In genomic region chr10:52390388-52390787, GRCh38 we compare ENCODE assay signal across 24 cellular contexts.
DNase-seq lines count a peak whose midpoint lies in the region; ATAC-seq, FAIRE-seq and TF ChIP-seq lines count a peak whose summit lies in the region.
"Had no signal": no experiment of that assay in that cellular context is flagged by ENCODE, and none has a peak within 500 bp of the region (broad histone marks: within the 10 kb centered on the region; RNA-seq: fewer than 3 reads in every experiment).

No MANE protein-coding gene starts in this region.

- intact Hi-C loops in tibial artery (cut with DNase I; ENCODE audit: low total_unique reads): no loop called here

- H2AFZ ChIP-seq in mesenchymal stem cell (ENCODE audit: low read depth, low read length): no peak overlapping the region

- H3K4me3 ChIP-seq in adipocyte (ENCODE audit: low read length) (no peak overlapping the region), mesenchymal stem cell (ENCODE audit: insufficient read depth in 1 of 2, low read depth in 1 of 2, low read length in 2 of 2) (no peak overlapping the region), tibial artery (no peak overlapping the region)
- H3K4me3 ChIP-seq: A549 had no signal

- DNase-seq in H54 (ENCODE audit: insufficient read length, low spot score) (no peak), adipocyte (ENCODE audit: low read depth) (peak; percentile 10), fibroblast of gingiva (ENCODE audit: low read depth) (peak; percentile 16), mesenchymal stem cell (no peak), kidney glomerular epithelial cell (lab: John Stamatoyannopoulos, UW) (no peak), tibial artery (no peak)
- DNase-seq: CD4-positive, CD25-positive, alpha-beta regulatory T cell; COR-L47; DMS79 treated with DMSO at 0.1 percent for 48 hours; H9; HFFc6; MV-4-11; NCI-H1105 treated with DMSO at 0.1 percent for 48 hours; NCI-H1694; NCI-H2081; NCI-H2171; NCI-H446; NCI-H526; OCI-M1; RPMI8226; SHP77 treated with DMSO at 0.1 percent for 48 hours had no signal

- no peak overlapping the region for H3K4ac ChIP-seq in mesenchymal stem cell (ENCODE audit: low read depth in 1 of 2, low read length in 2 of 2)

- H3K36me3 ChIP-seq in adipocyte (ENCODE audit: control insufficient read depth, insufficient read depth, low read length, severe bottlenecking) (no peaks in the 10 kb centered on the region), mesenchymal stem cell (ENCODE audit: control insufficient read depth in 1 of 2, insufficient read depth in 2 of 2, low read depth in 1 of 2, low read length in 2 of 2) (no peaks in the 10 kb centered on the region), tibial artery (no peaks in the 10 kb centered on the region)

- H2BK12ac ChIP-seq in mesenchymal stem cell (ENCODE audit: low read length in 2 of 2): no peak overlapping the region

- H3K27ac ChIP-seq in mesenchymal stem cell (ENCODE audit: low read length, poor library complexity, severe bottlenecking) (peak overlapping the region; percentile 35), tibial artery (no peak overlapping the region)
- H3K27ac ChIP-seq: A549 had no signal

- ATAC-seq in GM18505 (IDR thresholded peaks at IDR 0.05; ENCODE audit: unreplicated experiment): no peak
- no peak for ATAC-seq in GM21786 (IDR thresholded peaks at IDR 0.05; ENCODE audit: unreplicated experiment)
- ATAC-seq: A549 had no signal

- H3K4me1 ChIP-seq in adipocyte (ENCODE audit: control insufficient read depth, insufficient read depth, low read length) (peaks cover 12% of the 10 kb centered on the region), mesenchymal stem cell (ENCODE audit: control insufficient read depth, insufficient read depth, low read depth, low read length) (no peaks in the 10 kb centered on the region), tibial artery (no peaks in the 10 kb centered on the region)
- H3K4me1 ChIP-seq: A549 had no signal

- no peak overlapping the region for H2AK5ac ChIP-seq in mesenchymal stem cell (ENCODE audit: low read length, severe bottlenecking)

- H3K14ac ChIP-seq in mesenchymal stem cell (ENCODE audit: low read length in 2 of 2): no peak overlapping the region

- no peak overlapping the region for H2BK15ac ChIP-seq in mesenchymal stem cell (ENCODE audit: low read depth, poor library complexity, severe bottlenecking)

- no peak overlapping the region for H3K18ac ChIP-seq in mesenchymal stem cell (ENCODE audit: low read depth in 1 of 2, low read length in 2 of 2)

- H4K91ac ChIP-seq in mesenchymal stem cell (ENCODE audit: low read length): no peak overlapping the region

- no peaks in the 10 kb centered on the region for H3K79me1 ChIP-seq in mesenchymal stem cell (replicated peaks; ENCODE audit: low read length, poor library complexity, severe bottlenecking)

- TF ChIP-seq POLR2A in H54 (IDR thresholded peaks at IDR 0.05; ENCODE audit: low read depth, low read length) (no peak), GM18505 (IDR thresholded peaks at IDR 0.05; ENCODE audit: borderline replicate concordance, extremely low read depth, insufficient read depth, insufficient read length) (no peak)

- no peaks in the 10 kb centered on the region for H3K9me3 ChIP-seq in adipocyte (ENCODE audit: control insufficient read depth, low read length)
- H3K9me3 ChIP-seq in mesenchymal stem cell (ENCODE audit: control insufficient read depth, low read length): no peaks in the 10 kb centered on the region
- H3K9me3 ChIP-seq in tibial artery: no peaks in the 10 kb centered on the region
- H3K9me3 ChIP-seq: A549 had no signal

- no peak overlapping the region for H2BK120ac ChIP-seq in mesenchymal stem cell (ENCODE audit: low read depth, low read length)

- H3K4me2 ChIP-seq in mesenchymal stem cell (ENCODE audit: low read length, poor library complexity, severe bottlenecking): no peak overlapping the region
- H3K4me2 ChIP-seq: A549 had no signal

- H3K27me3 ChIP-seq in adipocyte (replicated peaks; ENCODE audit: control insufficient read depth, insufficient read depth, low read length) (no peaks in the 10 kb centered on the region), mesenchymal stem cell (ENCODE audit: control insufficient read depth in 1 of 2, insufficient read depth in 1 of 2, low read length in 2 of 2) (no peaks in the 10 kb centered on the region), tibial artery (no peaks in the 10 kb centered on the region)

- H3K9ac ChIP-seq in adipocyte (ENCODE audit: low read length) (no peak overlapping the region), mesenchymal stem cell (ENCODE audit: low read length) (no peak overlapping the region)

- no peak overlapping the region for H4K8ac ChIP-seq in mesenchymal stem cell (ENCODE audit: low read length)

- 76% methylated on average over 1 of the region's 2 CpGs for WGBS in mesenchymal stem cell

- TF ChIP-seq CTCF in tibial artery (IDR thresholded peaks at IDR 0.05): no peak

- peak; percentile 11 for FAIRE-seq in H54 (lab: Jason Lieb, UNC)
- FAIRE-seq: A549 had no signal

- no peak overlapping the region for H2BK5ac ChIP-seq in mesenchymal stem cell (ENCODE audit: low read depth, low read length, poor library complexity, severe bottlenecking)

- H3K23ac ChIP-seq in mesenchymal stem cell (ENCODE audit: low read length in 2 of 2): no peak overlapping the region

Comparison
In these comparisons a context has a peak if more than half of its experiments do, and no peak if none do; other contexts are left out.
1. DNase-seq: peak in adipocyte (single experiment) and fibroblast of gingiva (single experiment); none in H54 (single experiment), mesenchymal stem cell (single experiment), kidney glomerular epithelial cell (single experiment) and tibial artery (0 of 2).